Comparison of ENCODE assay signal across 23 cellular contexts in the genomic region with DNA sequence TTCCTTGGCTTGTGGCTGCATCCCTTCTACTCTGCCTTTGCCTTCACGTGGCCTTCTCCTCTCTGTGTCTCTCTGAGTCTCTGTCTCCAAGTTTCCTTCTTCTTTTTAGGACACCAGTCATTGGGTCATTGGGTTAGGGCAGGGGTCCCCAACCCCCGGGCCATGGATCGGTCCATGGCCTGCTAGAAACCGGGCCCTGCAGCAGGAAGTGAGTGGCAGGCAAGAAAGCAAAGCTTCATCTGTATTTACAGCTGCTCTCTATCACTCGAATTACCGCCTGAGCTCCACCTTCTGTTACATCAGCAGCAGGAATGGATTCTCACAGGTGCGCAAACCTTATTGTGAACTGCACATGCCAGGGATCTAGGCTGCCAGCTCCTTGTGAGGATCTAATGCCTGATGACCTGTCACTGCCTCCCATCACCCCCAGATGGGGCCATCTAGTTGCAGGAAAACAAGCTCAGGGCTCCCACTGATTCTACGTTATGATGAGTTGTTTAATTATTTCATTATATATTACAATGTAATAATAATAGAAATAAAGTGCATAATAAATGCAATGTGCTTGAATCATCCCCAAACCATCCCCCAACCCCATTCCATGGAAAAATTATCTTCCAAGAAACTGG. TPM values are rescaled to one million over a fixed set of nuclear protein-coding genes. Genes with fewer than 3 reads are reported as not detected.
DNase-seq lines count a peak whose midpoint lies in the region; ATAC-seq, FAIRE-seq and TF ChIP-seq lines count a peak whose summit lies in the region.
"Had no signal": no experiment of that assay in that cellular context is flagged by ENCODE, and none has a peak within 500 bp of the region (broad histone marks: within the 10 kb centered on the region; RNA-seq: fewer than 3 reads in every experiment).

No MANE protein-coding gene starts in this region.

- TF ChIP-seq EP300 in H1 (IDR thresholded peaks at IDR 0.05; ENCODE audit: borderline replicate concordance in 1 of 2, low read depth in 2 of 2, low read length in 2 of 2), result no peak

- H3K9ac ChIP-seq in HCT116 (ENCODE audit: low read length) (no peak overlapping the region), H1 (replicated peaks in 1 of 4; ENCODE audit: extremely low read depth in 1 of 4, low read depth in 3 of 4, low read length in 3 of 4) (no peak overlapping the region)
- H3K9ac ChIP-seq: KMS-11 had no signal

- H3K9me2 ChIP-seq in HCT116 (ENCODE audit: insufficient read depth), result no peaks in the 10 kb centered on the region

- H2BK120ac ChIP-seq in H1 (replicated peaks; ENCODE audit: low read depth, low read length), result no peak overlapping the region

- H3K4me3 ChIP-seq in A673 (ENCODE audit: low read depth, low read length, poor library complexity, severe bottlenecking), result no peak overlapping the region
- no peak overlapping the region for H3K4me3 ChIP-seq in HCT116 (replicated peaks in 1 of 2; ENCODE audit: low read depth in 1 of 2, low read length in 2 of 2)
- H3K4me3 ChIP-seq in H1 (ENCODE audit: extremely low read depth in 1 of 4, insufficient read depth in 2 of 4, low read depth in 3 of 4, low read length in 4 of 4), result no peak overlapping the region
- no peak overlapping the region for H3K4me3 ChIP-seq in MG63
- H3K4me3 ChIP-seq: A549 had no signal

- TF ChIP-seq CTCF in A673 (conservative IDR thresholded peaks at IDR 0.05; ENCODE audit: low read depth, low read length) (0 out of 2 replicates have a peak, but pooled peaks have one; percentile 15), HCT116 (IDR thresholded peaks at IDR 0.05 in 2 of 3, conservative IDR thresholded peaks at IDR 0.05 in 1 of 3; ENCODE audit: borderline replicate concordance in 1 of 3, insufficient read depth in 1 of 3, low read depth in 2 of 3, low read length in 2 of 3) (no peak), H1 (IDR thresholded peaks at IDR 0.05; ENCODE audit: control extremely low read depth in 1 of 3, insufficient read depth in 1 of 3, low read depth in 1 of 3, low read length in 3 of 3) (peak; percentile 7 to 34 (median 22); a peak in 3 of 4 replicates), foreskin keratinocyte (conservative IDR thresholded peaks at IDR 0.05) (peak; percentile 44)

- no peak for DNase-seq in A673 (ENCODE audit: low spot score)
- DNase-seq in HCT116 (ENCODE audit: low read depth, low spot score), result no peak
- no peak for DNase-seq in H1 (ENCODE audit: low read depth in 1 of 2, low spot score in 2 of 2)
- DNase-seq in foreskin keratinocyte, result no peak
- DNase-seq in MG63, result no peak
- DNase-seq: BE2C, DMS79 treated with DMSO at 0.1 percent for 48 hours, GOT3, IMR-90, NCI-H1105, NCI-H146, NCI-H2029, NCI-H2227 treated with DMSO at 0.1 percent for 48 hours, NCI-H510A treated with DMSO at 0.1 percent for 48 hours, NCI-H774, OCI-M1, Right ventricle myocardium superior had no signal

- no peak overlapping the region for H3K14ac ChIP-seq in H1 (ENCODE audit: insufficient read length)

- no peak overlapping the region for H4K8ac ChIP-seq in H1 (ENCODE audit: extremely low read depth, insufficient read depth, low read length)

- FAIRE-seq in H1 (lab: Jason Lieb, UNC), result no peak
- FAIRE-seq: A549, D721Med had no signal

- peak; percentile 32; the same call in 1 of the 2 replicates for TF ChIP-seq RAD21 in HCT116 (IDR thresholded peaks at IDR 0.05; ENCODE audit: low read depth)
- TF ChIP-seq RAD21 in H1 (IDR thresholded peaks at IDR 0.05 in 1 of 2, conservative IDR thresholded peaks at IDR 0.05 in 1 of 2; ENCODE audit: low read depth in 2 of 2, low read length in 2 of 2), result peak; percentile 49 to 59

- intact Hi-C loops in A673 (cut with micrococcal nuclease; ENCODE audit: unreplicated experiment) (no loop called here), HCT116 (cut with micrococcal nuclease) (no loop called here)

- no peak overlapping the region for H2BK20ac ChIP-seq in H1 (ENCODE audit: low read length)

- POLR2A ChIA-PET in A673 (lab: Charles Lee; ENCODE audit: low non-redundant PET), result interaction anchor here (0.8 kb wide), 1 partner anchor 341 kb away, joined by 3 read pairs; no protein-coding TSS in a partner anchor
- POLR2A ChIA-PET in HCT116 (lab: Charles Lee), result no interaction called here
- POLR2A ChIA-PET in H1 (lab: Charles Lee; ENCODE audit: partially characterized antibody), result interaction anchor here (2.0 kb wide), 1 partner anchor 10 kb away, joined by 4 read pairs; no protein-coding TSS in a partner anchor

- no peaks in the 10 kb centered on the region for H4K20me1 ChIP-seq in HCT116 (ENCODE audit: insufficient read depth)
- H4K20me1 ChIP-seq in H1 (replicated peaks in 1 of 2; ENCODE audit: control insufficient read depth in 1 of 2, insufficient read depth in 2 of 2, low read length in 2 of 2), result no peaks in the 10 kb centered on the region

- H3K79me2 ChIP-seq in HCT116 (ENCODE audit: insufficient read depth, low read length) (no peaks in the 10 kb centered on the region), H1 (ENCODE audit: control insufficient read depth in 1 of 2, insufficient read depth in 2 of 2, low read length in 2 of 2) (no peaks in the 10 kb centered on the region)

- H3K27ac ChIP-seq in A673 (ENCODE audit: low read depth, low read length, poor library complexity, severe bottlenecking) (no peak overlapping the region), HCT116 (ENCODE audit: low read depth, low read length) (no peak overlapping the region), H1 (ENCODE audit: low read depth, low read length) (no peak overlapping the region), foreskin keratinocyte (no peak overlapping the region)
- H3K27ac ChIP-seq: A549, KMS-11 had no signal

- H3K23me2 ChIP-seq in H1 (ENCODE audit: low read depth, low read length), result no peaks in the 10 kb centered on the region

- no peak overlapping the region for H2BK15ac ChIP-seq in H1 (ENCODE audit: low read length)

- H3K9me3 ChIP-seq in A673 (ENCODE audit: low read depth, low read length, poor library complexity, severe bottlenecking) (no peaks in the 10 kb centered on the region), HCT116 (ENCODE audit: control insufficient read depth in 1 of 2, insufficient read depth in 1 of 2, low read depth in 1 of 2, low read length in 2 of 2) (no peaks in the 10 kb centered on the region), H1 (ENCODE audit: insufficient read depth in 2 of 2, low read depth in 1 of 2, low read length in 1 of 2) (peaks cover 0 to 6% of the 10 kb centered on the region in 2 experiments; a peak in 1 of 4 replicates), MG63 (no peaks in the 10 kb centered on the region)
- H3K9me3 ChIP-seq: BE2C had no signal

- H3K56ac ChIP-seq in H1 (replicated peaks; ENCODE audit: insufficient read length, low read depth, low read length), result no peak overlapping the region

- WGBS in H1 (ENCODE audit: extremely low coverage in 1 of 2, insufficient coverage in 1 of 2, insufficient read length in 1 of 2, insufficient replicate concordance in 2 of 2, low coverage in 1 of 2, low lambda C conversion rate in 2 of 2, missing lambda C conversion rate in 1 of 2), 2 experiments, result 81% methylated on average over 5 of the region's 8 CpGs; no CpG with 5 or more reads in 1 of the 2 experiments

- no peak overlapping the region for H2BK12ac ChIP-seq in H1 (ENCODE audit: low read depth, low read length)

- H3K18ac ChIP-seq in H1 (ENCODE audit: extremely low read depth, low read length), result no peak overlapping the region

- CTCF ChIA-PET in A673 (lab: Charles Lee), result no interaction called here
- CTCF ChIA-PET in HCT116 (lab: Charles Lee), result no interaction called here
- CTCF ChIA-PET in H1 (lab: Charles Lee; ENCODE audit: partially characterized antibody), result interaction anchor here (0.7 to 1.3 kb wide), 6 partner anchors 10 to 107 kb away, joined by 3 to 6 read pairs (median 4); no protein-coding TSS in a partner anchor

- no peak; the same call in 1 of the 2 replicates for ATAC-seq in HCT116
- no peak for ATAC-seq in foreskin keratinocyte
- no peak for ATAC-seq in GM18907 (IDR thresholded peaks at IDR 0.05; ENCODE audit: unreplicated experiment)
- ATAC-seq in GM21360 (IDR thresholded peaks at IDR 0.05; ENCODE audit: unreplicated experiment), result no peak
- ATAC-seq in GM18858 (IDR thresholded peaks at IDR 0.05; ENCODE audit: unreplicated experiment), result no peak
- ATAC-seq: A549 had no signal

- TF ChIP-seq POLR2A in HCT116 (IDR thresholded peaks at IDR 0.05; ENCODE audit: borderline replicate concordance, extremely low read depth, insufficient read depth, insufficient read length) (no peak), H1 (IDR thresholded peaks at IDR 0.05; ENCODE audit: control extremely low read depth in 1 of 2, low read depth in 2 of 2, low read length in 2 of 2) (no peak)

- H3K36me3 ChIP-seq in A673 (ENCODE audit: insufficient read depth, low read length, poor library complexity, severe bottlenecking) (no peaks in the 10 kb centered on the region), HCT116 (ENCODE audit: control insufficient read depth in 1 of 2, insufficient read depth in 2 of 2, low read length in 2 of 2) (no peaks in the 10 kb centered on the region), H1 (ENCODE audit: control insufficient read depth in 2 of 4, insufficient read depth in 4 of 4, low read length in 3 of 4) (no peaks in the 10 kb centered on the region), MG63 (no peaks in the 10 kb centered on the region)
- H3K36me3 ChIP-seq: BE2C had no signal

- H2AFZ ChIP-seq in HCT116 (ENCODE audit: low read depth, low read length, poor library complexity, severe bottlenecking) (no peak overlapping the region), H1 (ENCODE audit: low read length) (no peak overlapping the region)

- no peak overlapping the region for H2AK5ac ChIP-seq in H1 (ENCODE audit: low read depth, low read length)

- no peaks in the 10 kb centered on the region for H3K79me1 ChIP-seq in H1 (ENCODE audit: low read depth, low read length)

- no peak overlapping the region for H4K5ac ChIP-seq in H1 (ENCODE audit: insufficient read length, low read depth, low read length)

- no peak overlapping the region for H2BK5ac ChIP-seq in H1 (ENCODE audit: low read depth, low read length)

- H4K91ac ChIP-seq in H1 (replicated peaks; ENCODE audit: insufficient read length, low read length), result no peak overlapping the region

- RAD21 ChIA-PET in HCT116 (lab: Charles Lee; ENCODE audit: low non-redundant PET in 1 of 2, low total read pairs in 2 of 2, uncharacterized antibody in 2 of 2, unreplicated experiment in 2 of 2), result no interaction called here

- H3K27me3 ChIP-seq in A673 (replicated peaks; ENCODE audit: insufficient read depth, low read depth, low read length, poor library complexity) (no peaks in the 10 kb centered on the region), HCT116 (ENCODE audit: insufficient read depth, low read length) (peaks cover 41% of the 10 kb centered on the region), H1 (replicated peaks in 1 of 4; ENCODE audit: control insufficient read depth in 3 of 4, extremely low read depth in 1 of 4, insufficient read depth in 3 of 4, low read length in 3 of 4) (no peaks in the 10 kb centered on the region), foreskin keratinocyte (peaks cover 5% of the 10 kb centered on the region), MG63 (no peaks in the 10 kb centered on the region; the same call in 1 of the 2 replicates)
- H3K27me3 ChIP-seq: BE2C had no signal

- no TSS peak for BruUV-seq in A673 (replicated peaks; lab: Mats Ljungman, UMichigan)
- no TSS peak for BruUV-seq in HCT116 (replicated peaks; lab: Mats Ljungman, UMichigan)

- no peaks in the 10 kb centered on the region for H3K4me1 ChIP-seq in A673 (ENCODE audit: insufficient read depth, low read length, poor library complexity, severe bottlenecking)
- no peaks in the 10 kb centered on the region for H3K4me1 ChIP-seq in HCT116 (ENCODE audit: control insufficient read depth in 1 of 2, insufficient read depth in 2 of 2, low read length in 2 of 2)
- no peaks in the 10 kb centered on the region for H3K4me1 ChIP-seq in H1 (replicated peaks in 1 of 4; ENCODE audit: control insufficient read depth in 3 of 4, insufficient read depth in 4 of 4, low read length in 3 of 4)
- no peaks in the 10 kb centered on the region for H3K4me1 ChIP-seq in foreskin keratinocyte
- H3K4me1 ChIP-seq: A549, BE2C had no signal

- H3K4me2 ChIP-seq in HCT116 (ENCODE audit: low read length) (no peak overlapping the region), H1 (ENCODE audit: insufficient read depth in 1 of 2, low read depth in 2 of 2, low read length in 2 of 2) (no peak overlapping the region)
- H3K4me2 ChIP-seq: A549, KMS-11 had no signal

- H3K23ac ChIP-seq in H1 (ENCODE audit: insufficient read length), result no peak overlapping the region

- no peak overlapping the region for H3K4ac ChIP-seq in H1 (replicated peaks; ENCODE audit: insufficient read length, low read depth, low read length)

RNA-seq across cellular contexts. Expression of a gene that starts 47.9 kb away (rescaled TPM):
- 30.7 and 37.3 TPM in 2 replicates for total RNA-seq in A673 (2021)
- 46.5 TPM for total RNA-seq in HCT116 (2021; ENCODE audit: unreplicated experiment)
- polyA plus RNA-seq in HCT116 (2012), result 18.2 and 23.4 TPM in 2 replicates
- total RNA-seq in H1 (2021; fragmentation: NEBNext Ultra II Directional; extraction: Animal tissue kit (Norgen Biotek cat#: 25700)), result 53.0 and 54.4 TPM in 2 replicates
- 11.6 and 13.2 TPM in 2 replicates for polyA plus RNA-seq in H1 (2011; rRNA removed)
- 15.4 TPM for polyA plus RNA-seq in H1 (2011; cell fraction: cytosol; rRNA removed)
- polyA plus RNA-seq in H1 (2011; cell fraction: nucleus; rRNA removed), result 19.9 TPM
- 25.4 to 28.3 TPM (median 27.3 TPM) in 4 replicates for polyA plus RNA-seq in H1 (2012, experiment 1 of 2)
- 1.4 TPM for polyA plus RNA-seq in H1 (2012, experiment 2 of 2)
- polyA plus RNA-seq in H1 (2013, experiment 1 of 2), result 17.8 TPM
- 17.9 TPM for polyA plus RNA-seq in H1 (2013, experiment 2 of 2)
- polyA minus RNA-seq in H1 (2011; rRNA and poly(A)+ RNA removed), result 68.4 and 69.6 TPM in 2 replicates
- polyA minus RNA-seq in H1 (2011; cell fraction: cytosol; rRNA and poly(A)+ RNA removed), result 32.3 TPM
- polyA minus RNA-seq in H1 (2011; cell fraction: nucleus; rRNA and poly(A)+ RNA removed), result 160 TPM
- 48.4 and 56.5 TPM in 2 replicates for total RNA-seq in foreskin keratinocyte
- polyA plus RNA-seq in foreskin keratinocyte, result 10.4 and 12.0 TPM in 2 replicates
- 22.0 and 30.8 TPM in 2 replicates for total RNA-seq in MG63 (2014; rRNA removed; shearing (Covaris generic); ENCODE audit: low replicate concordance)

Comparison
In these comparisons a context has a peak if more than half of its experiments do, and no peak if none do; other contexts are left out.
1. CTCF ChIP-seq: peak in A673 (single experiment), H1 (3 of 3) and foreskin keratinocyte (single experiment); none in HCT116 (0 of 3).